ENCODE assay signal across 19 cellular contexts in genomic region chr6:23394699-23395098, GRCh38.
DNase-seq lines count a peak whose midpoint lies in the region; FAIRE-seq and TF ChIP-seq lines count a peak whose summit lies in the region.
"Had no signal": no experiment of that assay in that cellular context is flagged by ENCODE, and none has a peak within 500 bp of the region (broad histone marks: within the 10 kb centered on the region; RNA-seq: fewer than 3 reads in every experiment).

No MANE protein-coding gene starts in this region.

- H3K4me1 Mint-ChIP-seq in astrocyte (ENCODE audit: low read depth, unreplicated experiment): no peaks in the 10 kb centered on the region
- H3K4me1 Mint-ChIP-seq in Calu3 (ENCODE audit: low read depth, unreplicated experiment): no peaks in the 10 kb centered on the region
- H3K4me1 Mint-ChIP-seq: CD4-positive, alpha-beta memory T cell had no signal

- TF ChIP-seq CTCF in astrocyte (IDR thresholded peaks at IDR 0.05; ENCODE audit: insufficient read depth, low read depth, low read length) (no peak), smooth muscle cell (IDR thresholded peaks at IDR 0.05; ENCODE audit: borderline replicate concordance, insufficient read depth, poor library complexity, severe bottlenecking) (no peak), Calu3 (IDR thresholded peaks at IDR 0.05; ENCODE audit: unreplicated experiment) (no peak)

- H3K4me3 ChIP-seq in astrocyte (ENCODE audit: insufficient read depth, low read depth, low read length): no peak overlapping the region
- H3K4me3 ChIP-seq in smooth muscle cell: no peak overlapping the region
- H3K4me3 ChIP-seq: BLaER1, SJSA1 had no signal

- no peaks in the 10 kb centered on the region for H3K27me3 ChIP-seq in astrocyte (ENCODE audit: insufficient read depth, low read length)
- H3K27me3 ChIP-seq in smooth muscle cell (ENCODE audit: low read depth): no peaks in the 10 kb centered on the region
- H3K27me3 ChIP-seq: BLaER1, SJSA1 had no signal

- FAIRE-seq in astrocyte (lab: Jason Lieb, UNC): no peak
- FAIRE-seq: A204.1, D721Med, HepG2 had no signal

- H3K36me3 Mint-ChIP-seq in astrocyte (ENCODE audit: low read depth, unreplicated experiment) (no peaks in the 10 kb centered on the region), Calu3 (ENCODE audit: insufficient read depth, unreplicated experiment) (no peaks in the 10 kb centered on the region)
- H3K36me3 Mint-ChIP-seq: CD4-positive, alpha-beta memory T cell had no signal

- H3F3A ChIP-seq in smooth muscle cell (ENCODE audit: low read depth): no peaks in the 10 kb centered on the region

- H3K27ac Mint-ChIP-seq in astrocyte (ENCODE audit: unreplicated experiment) (no peak overlapping the region), Calu3 (ENCODE audit: unreplicated experiment) (no peak overlapping the region)
- H3K27ac Mint-ChIP-seq: CD4-positive, alpha-beta memory T cell had no signal

- BruUV-seq in Calu3 (replicated peaks; lab: Mats Ljungman, UMichigan): no TSS peak

- H3K9ac ChIP-seq in astrocyte (ENCODE audit: low read length): no peak overlapping the region
- no peak overlapping the region for H3K9ac ChIP-seq in smooth muscle cell (ENCODE audit: low read depth)
- H3K9ac ChIP-seq: BLaER1 had no signal

- H4K20me1 ChIP-seq in astrocyte (ENCODE audit: insufficient read depth, low read length) (no peaks in the 10 kb centered on the region), smooth muscle cell (ENCODE audit: low read depth) (no peaks in the 10 kb centered on the region)
- H4K20me1 ChIP-seq: BLaER1 had no signal

- CTCF ChIA-PET in Calu3 (lab: Charles Lee): no interaction called here

- H3K9me3 ChIP-seq in astrocyte (ENCODE audit: insufficient read depth, low read depth, low read length) (no peaks in the 10 kb centered on the region), smooth muscle cell (replicated peaks; ENCODE audit: low read depth) (no peaks in the 10 kb centered on the region)
- H3K9me3 ChIP-seq: BLaER1 had no signal

- WGBS in smooth muscle cell (ENCODE audit: low lambda C conversion rate): 80% methylated on average over 2 of the region's 2 CpGs

- H3K9me3 Mint-ChIP-seq in astrocyte (ENCODE audit: unreplicated experiment) (no peaks in the 10 kb centered on the region), Calu3 (ENCODE audit: low read depth, unreplicated experiment) (peaks cover 5% of the 10 kb centered on the region)

- H3K4me2 ChIP-seq in astrocyte (ENCODE audit: low read length) (no peak overlapping the region), smooth muscle cell (no peak overlapping the region)
- H3K4me2 ChIP-seq: BLaER1 had no signal

- no peak overlapping the region for H3K4me3 Mint-ChIP-seq in astrocyte (ENCODE audit: unreplicated experiment)
- no peak overlapping the region for H3K4me3 Mint-ChIP-seq in Calu3 (ENCODE audit: low read depth, unreplicated experiment)
- H3K4me3 Mint-ChIP-seq: CD4-positive, alpha-beta memory T cell had no signal

- DNase-seq in NCI-H82 (lab: John Stamatoyannopoulos, UW): peak; percentile 7
- no peak for DNase-seq in NCI-H82 treated with DMSO at 0.1 percent for 48 hours (lab: John Stamatoyannopoulos, UW; ENCODE audit: unreplicated experiment)
- DNase-seq in astrocyte (ENCODE audit: low read depth): no peak
- peak; percentile 11 for DNase-seq in medulla oblongata (ENCODE audit: extremely low spot score)
- DNase-seq in smooth muscle cell (lab: John Stamatoyannopoulos, UW; ENCODE audit: unreplicated experiment): no peak
- DNase-seq in 8988T: no peak
- DNase-seq in NCI-H2196 treated with DMSO at 0.1 percent for 48 hours (lab: John Stamatoyannopoulos, UW; ENCODE audit: unreplicated experiment): no peak
- no peak for DNase-seq in Calu3
- DNase-seq: CD4-positive, alpha-beta memory T cell; H7; KG1; NCI-H1930; NCI-H524; PC-3 had no signal

- H3K36me3 ChIP-seq in astrocyte (ENCODE audit: insufficient read depth, low read length) (no peaks in the 10 kb centered on the region), smooth muscle cell (ENCODE audit: low read depth) (no peaks in the 10 kb centered on the region)
- H3K36me3 ChIP-seq: BLaER1, SJSA1 had no signal

- H3K27me3 Mint-ChIP-seq in astrocyte (ENCODE audit: low read depth, unreplicated experiment) (no peaks in the 10 kb centered on the region), Calu3 (ENCODE audit: unreplicated experiment) (no peaks in the 10 kb centered on the region)
- H3K27me3 Mint-ChIP-seq: CD4-positive, alpha-beta memory T cell had no signal

- H2AFZ ChIP-seq in astrocyte (ENCODE audit: low read depth, low read length) (peak overlapping the region; percentile 10), smooth muscle cell (ENCODE audit: low read depth) (peak overlapping the region; percentile 40)

- H3K79me2 ChIP-seq in astrocyte (ENCODE audit: insufficient read depth, low read length): no peaks in the 10 kb centered on the region
- no peaks in the 10 kb centered on the region for H3K79me2 ChIP-seq in smooth muscle cell (ENCODE audit: low read depth)

- H3K27ac ChIP-seq in astrocyte (ENCODE audit: low read depth, low read length) (no peak overlapping the region), smooth muscle cell (ENCODE audit: low read depth) (no peak overlapping the region)
- H3K27ac ChIP-seq: BLaER1, SJSA1 had no signal

- intact Hi-C loops in Calu3 (cut with micrococcal nuclease; ENCODE audit: unreplicated experiment): no loop called here

- H3K4me1 ChIP-seq in astrocyte (ENCODE audit: insufficient read depth, low read length) (no peaks in the 10 kb centered on the region), smooth muscle cell (ENCODE audit: low read depth) (no peaks in the 10 kb centered on the region)
- H3K4me1 ChIP-seq: BLaER1, SJSA1 had no signal

Comparison
In these comparisons a context has a peak if more than half of its experiments do, and no peak if none do; other contexts are left out.
1. DNase-seq: peak in NCI-H82 (single experiment) and medulla oblongata (single experiment); none in NCI-H82 treated with DMSO at 0.1 percent for 48 hours (single experiment), astrocyte (single experiment), smooth muscle cell (single experiment), 8988T (single experiment), NCI-H2196 treated with DMSO at 0.1 percent for 48 hours (single experiment) and Calu3 (single experiment).